1 cellular context compared by ENCODE assay signal in the genomic region with DNA sequence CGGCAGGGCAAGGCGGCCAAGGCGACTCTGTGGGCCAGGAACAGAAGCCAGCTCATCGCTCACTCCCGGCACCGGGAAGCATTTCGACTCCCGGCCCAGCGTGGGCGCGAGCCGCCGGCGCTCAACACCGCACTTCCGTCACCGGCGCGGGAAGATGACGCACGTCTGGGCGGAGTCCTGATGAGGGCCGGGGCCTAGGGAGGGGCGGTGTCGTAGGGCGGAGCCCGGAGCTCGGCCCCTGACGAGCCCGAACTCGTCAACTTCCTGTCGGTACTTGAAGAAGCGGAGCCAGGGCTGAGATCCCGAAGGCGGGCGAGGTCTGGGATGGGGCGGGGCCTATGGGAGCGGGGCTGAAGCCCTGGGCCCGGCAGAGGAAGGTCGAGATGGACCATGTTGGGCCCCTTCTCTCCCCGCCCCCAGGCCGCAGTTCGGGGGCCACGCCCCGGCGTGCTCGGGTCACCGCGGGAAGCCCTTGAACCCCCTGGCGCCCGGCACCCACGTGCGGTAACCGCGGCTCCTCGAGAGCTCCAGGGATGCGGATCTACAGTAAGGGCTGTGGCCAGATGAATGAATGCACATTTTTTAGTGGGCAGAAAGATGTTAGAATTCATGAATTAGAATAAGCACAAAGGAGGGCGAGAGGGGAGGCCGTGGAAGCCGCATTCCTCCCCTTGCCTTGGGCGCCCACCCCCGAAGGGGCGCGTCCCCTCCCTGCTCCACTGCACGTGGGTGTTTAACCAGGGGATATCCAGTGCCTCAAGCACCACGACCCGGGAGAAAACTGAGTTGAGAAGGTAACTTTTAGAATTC.
A peak's percentile ranks its signal among the peaks of the same experiment; 100 is the strongest.
TF ChIP-seq lines count a peak whose summit lies in the region.

A gene with protein sequence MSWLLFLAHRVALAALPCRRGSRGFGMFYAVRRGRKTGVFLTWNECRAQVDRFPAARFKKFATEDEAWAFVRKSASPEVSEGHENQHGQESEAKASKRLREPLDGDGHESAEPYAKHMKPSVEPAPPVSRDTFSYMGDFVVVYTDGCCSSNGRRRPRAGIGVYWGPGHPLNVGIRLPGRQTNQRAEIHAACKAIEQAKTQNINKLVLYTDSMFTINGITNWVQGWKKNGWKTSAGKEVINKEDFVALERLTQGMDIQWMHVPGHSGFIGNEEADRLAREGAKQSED (minus strand): TSS at position 129 of the 810 bp plus-strand sequence. CDS start 73 bp downstream, at position 56.

TF ChIP-seq in HepG2, 621 proteins besides CTCF, POLR2A, EP300 and RAD21 (continued from another document and continues in another):
- TF ChIP-seq, protein P1, sequence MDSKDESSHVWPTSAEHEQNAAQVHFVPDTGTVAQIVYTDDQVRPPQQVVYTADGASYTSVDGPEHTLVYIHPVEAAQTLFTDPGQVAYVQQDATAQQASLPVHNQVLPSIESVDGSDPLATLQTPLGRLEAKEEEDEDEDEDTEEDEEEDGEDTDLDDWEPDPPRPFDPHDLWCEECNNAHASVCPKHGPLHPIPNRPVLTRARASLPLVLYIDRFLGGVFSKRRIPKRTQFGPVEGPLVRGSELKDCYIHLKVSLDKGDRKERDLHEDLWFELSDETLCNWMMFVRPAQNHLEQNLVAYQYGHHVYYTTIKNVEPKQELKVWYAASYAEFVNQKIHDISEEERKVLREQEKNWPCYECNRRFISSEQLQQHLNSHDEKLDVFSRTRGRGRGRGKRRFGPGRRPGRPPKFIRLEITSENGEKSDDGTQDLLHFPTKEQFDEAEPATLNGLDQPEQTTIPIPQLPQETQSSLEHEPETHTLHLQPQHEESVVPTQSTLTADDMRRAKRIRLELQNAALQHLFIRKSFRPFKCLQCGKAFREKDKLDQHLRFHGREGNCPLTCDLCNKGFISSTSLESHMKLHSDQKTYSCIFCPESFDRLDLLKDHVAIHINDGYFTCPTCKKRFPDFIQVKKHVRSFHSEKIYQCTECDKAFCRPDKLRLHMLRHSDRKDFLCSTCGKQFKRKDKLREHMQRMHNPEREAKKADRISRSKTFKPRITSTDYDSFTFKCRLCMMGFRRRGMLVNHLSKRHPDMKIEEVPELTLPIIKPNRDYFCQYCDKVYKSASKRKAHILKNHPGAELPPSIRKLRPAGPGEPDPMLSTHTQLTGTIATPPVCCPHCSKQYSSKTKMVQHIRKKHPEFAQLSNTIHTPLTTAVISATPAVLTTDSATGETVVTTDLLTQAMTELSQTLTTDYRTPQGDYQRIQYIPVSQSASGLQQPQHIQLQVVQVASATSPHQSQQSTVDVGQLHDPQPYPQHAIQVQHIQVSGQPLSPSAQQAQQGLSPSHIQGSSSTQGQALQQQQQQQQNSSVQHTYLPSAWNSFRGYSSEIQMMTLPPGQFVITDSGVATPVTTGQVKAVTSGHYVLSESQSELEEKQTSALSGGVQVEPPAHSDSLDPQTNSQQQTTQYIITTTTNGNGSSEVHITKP (CRISPR knock-in tag; IDR thresholded peaks at IDR 0.05; ENCODE audit: low read depth), result peak; percentile 72; the same call in 1 of the 2 replicates
- TF ChIP-seq ZNF558 (CRISPR knock-in tag; IDR thresholded peaks at IDR 0.05; ENCODE audit: borderline replicate concordance) (peak; percentile 95), FOXJ3 (CRISPR knock-in tag; IDR thresholded peaks at IDR 0.05; ENCODE audit: borderline replicate concordance) (peak; percentile 77; the same call in 1 of the 2 replicates), NFYC (CRISPR knock-in tag; IDR thresholded peaks at IDR 0.05) (no peak; the same call in 1 of the 2 replicates), KDM6A (CRISPR knock-in tag; IDR thresholded peaks at IDR 0.05; ENCODE audit: low read depth) (peak; percentile 72), HOXD1 (CRISPR knock-in tag; IDR thresholded peaks at IDR 0.05) (peak; percentile 53; the same call in 1 of the 2 replicates), ZNF891 (CRISPR knock-in tag; IDR thresholded peaks at IDR 0.05) (peak; percentile 92), ZKSCAN8 (CRISPR knock-in tag; IDR thresholded peaks at IDR 0.05; ENCODE audit: borderline replicate concordance) (peak; percentile 21; the same call in 1 of the 2 replicates), NFATC3 (CRISPR knock-in tag; IDR thresholded peaks at IDR 0.05) (peak; percentile 95), SP4 (CRISPR knock-in tag; IDR thresholded peaks at IDR 0.05) (peak; percentile 97), TEAD2 (CRISPR knock-in tag; IDR thresholded peaks at IDR 0.05) (peak; percentile 97), ATF7-NPFF (CRISPR knock-in tag; IDR thresholded peaks at IDR 0.05; ENCODE audit: low read depth) (peak; percentile 94), PCBP2 (optimal IDR thresholded peaks at IDR 0.05; ENCODE audit: low read depth, low read length, poor library complexity, severe bottlenecking) (no peak), ZBTB7A (CRISPR knock-in tag; IDR thresholded peaks at IDR 0.05) (0 out of 2 replicates have a peak, but pooled peaks have one; percentile 29), ZBTB42 (CRISPR knock-in tag; IDR thresholded peaks at IDR 0.05) (peak; percentile 90), ZNF136 (CRISPR knock-in tag; IDR thresholded peaks at IDR 0.05; ENCODE audit: low read depth) (peak; percentile 84), RNF2 (conservative IDR thresholded peaks at IDR 0.05; ENCODE audit: low read depth) (peak; percentile 98), YEATS4 (CRISPR knock-in tag; IDR thresholded peaks at IDR 0.05; ENCODE audit: borderline replicate concordance) (peak; percentile 99), RFX5 (IDR thresholded peaks at IDR 0.05; ENCODE audit: low read depth, low read length) (peak; percentile 62; the same call in 1 of the 2 replicates), CHD2 (IDR thresholded peaks at IDR 0.05; ENCODE audit: low read depth, low read length) (peak; percentile 13; the same call in 1 of the 2 replicates), ZNF772 (CRISPR knock-in tag; IDR thresholded peaks at IDR 0.05) (peak; percentile 87), REL (CRISPR knock-in tag; conservative IDR thresholded peaks at IDR 0.05) (peak; percentile 99), MTA3 (CRISPR knock-in tag; IDR thresholded peaks at IDR 0.05) (no peak), TAF15 (IDR thresholded peaks at IDR 0.05; ENCODE audit: low read depth, low read length, poor library complexity, severe bottlenecking) (no peak), ZNF205 (CRISPR knock-in tag; IDR thresholded peaks at IDR 0.05) (peak; percentile 88), PPARG (CRISPR knock-in tag; conservative IDR thresholded peaks at IDR 0.05) (peak; percentile 54; the same call in 1 of the 2 replicates), ZNF562 (CRISPR knock-in tag; IDR thresholded peaks at IDR 0.05; ENCODE audit: borderline replicate concordance) (peak; percentile 89), ZNF230 (CRISPR knock-in tag; IDR thresholded peaks at IDR 0.05) (peak; percentile 98), MED1 (CRISPR knock-in tag; IDR thresholded peaks at IDR 0.05) (peak; percentile 93), HMG20B (CRISPR knock-in tag; conservative IDR thresholded peaks at IDR 0.05) (peak; percentile 80; the same call in 1 of the 2 replicates)
- TF ChIP-seq, protein P2, sequence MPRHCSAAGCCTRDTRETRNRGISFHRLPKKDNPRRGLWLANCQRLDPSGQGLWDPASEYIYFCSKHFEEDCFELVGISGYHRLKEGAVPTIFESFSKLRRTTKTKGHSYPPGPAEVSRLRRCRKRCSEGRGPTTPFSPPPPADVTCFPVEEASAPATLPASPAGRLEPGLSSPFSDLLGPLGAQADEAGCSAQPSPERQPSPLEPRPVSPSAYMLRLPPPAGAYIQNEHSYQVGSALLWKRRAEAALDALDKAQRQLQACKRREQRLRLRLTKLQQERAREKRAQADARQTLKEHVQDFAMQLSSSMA (CRISPR knock-in tag; IDR thresholded peaks at IDR 0.05), result peak; percentile 95
- TF ChIP-seq, protein P3, sequence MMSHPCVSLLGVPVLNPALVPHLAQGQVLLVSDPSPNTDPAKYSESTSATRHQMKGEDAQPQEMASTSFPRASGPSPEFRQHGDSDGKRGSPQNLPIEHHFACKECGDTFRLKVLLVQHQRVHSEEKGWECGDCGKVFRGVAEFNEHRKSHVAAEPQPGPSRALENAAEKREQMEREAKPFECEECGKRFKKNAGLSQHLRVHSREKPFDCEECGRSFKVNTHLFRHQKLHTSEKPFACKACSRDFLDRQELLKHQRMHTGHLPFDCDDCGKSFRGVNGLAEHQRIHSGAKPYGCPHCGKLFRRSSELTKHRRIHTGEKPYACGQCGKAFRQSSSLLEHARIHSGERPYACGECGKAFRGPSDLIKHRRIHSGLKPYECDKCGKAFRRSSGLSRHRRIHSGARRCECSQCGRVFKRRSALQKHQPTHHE (CRISPR knock-in tag; IDR thresholded peaks at IDR 0.05; ENCODE audit: borderline replicate concordance), result peak; percentile 99
- TF ChIP-seq, protein P4, sequence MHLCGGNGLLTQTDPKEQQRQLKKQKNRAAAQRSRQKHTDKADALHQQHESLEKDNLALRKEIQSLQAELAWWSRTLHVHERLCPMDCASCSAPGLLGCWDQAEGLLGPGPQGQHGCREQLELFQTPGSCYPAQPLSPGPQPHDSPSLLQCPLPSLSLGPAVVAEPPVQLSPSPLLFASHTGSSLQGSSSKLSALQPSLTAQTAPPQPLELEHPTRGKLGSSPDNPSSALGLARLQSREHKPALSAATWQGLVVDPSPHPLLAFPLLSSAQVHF (CRISPR knock-in tag; IDR thresholded peaks at IDR 0.05), result peak; percentile 96
- TF ChIP-seq, protein P5, sequence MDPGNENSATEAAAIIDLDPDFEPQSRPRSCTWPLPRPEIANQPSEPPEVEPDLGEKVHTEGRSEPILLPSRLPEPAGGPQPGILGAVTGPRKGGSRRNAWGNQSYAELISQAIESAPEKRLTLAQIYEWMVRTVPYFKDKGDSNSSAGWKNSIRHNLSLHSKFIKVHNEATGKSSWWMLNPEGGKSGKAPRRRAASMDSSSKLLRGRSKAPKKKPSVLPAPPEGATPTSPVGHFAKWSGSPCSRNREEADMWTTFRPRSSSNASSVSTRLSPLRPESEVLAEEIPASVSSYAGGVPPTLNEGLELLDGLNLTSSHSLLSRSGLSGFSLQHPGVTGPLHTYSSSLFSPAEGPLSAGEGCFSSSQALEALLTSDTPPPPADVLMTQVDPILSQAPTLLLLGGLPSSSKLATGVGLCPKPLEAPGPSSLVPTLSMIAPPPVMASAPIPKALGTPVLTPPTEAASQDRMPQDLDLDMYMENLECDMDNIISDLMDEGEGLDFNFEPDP (CRISPR knock-in tag; conservative IDR thresholded peaks at IDR 0.05), result 0 out of 2 replicates have a peak, but pooled peaks have one; percentile 90
- TF ChIP-seq, protein P6, sequence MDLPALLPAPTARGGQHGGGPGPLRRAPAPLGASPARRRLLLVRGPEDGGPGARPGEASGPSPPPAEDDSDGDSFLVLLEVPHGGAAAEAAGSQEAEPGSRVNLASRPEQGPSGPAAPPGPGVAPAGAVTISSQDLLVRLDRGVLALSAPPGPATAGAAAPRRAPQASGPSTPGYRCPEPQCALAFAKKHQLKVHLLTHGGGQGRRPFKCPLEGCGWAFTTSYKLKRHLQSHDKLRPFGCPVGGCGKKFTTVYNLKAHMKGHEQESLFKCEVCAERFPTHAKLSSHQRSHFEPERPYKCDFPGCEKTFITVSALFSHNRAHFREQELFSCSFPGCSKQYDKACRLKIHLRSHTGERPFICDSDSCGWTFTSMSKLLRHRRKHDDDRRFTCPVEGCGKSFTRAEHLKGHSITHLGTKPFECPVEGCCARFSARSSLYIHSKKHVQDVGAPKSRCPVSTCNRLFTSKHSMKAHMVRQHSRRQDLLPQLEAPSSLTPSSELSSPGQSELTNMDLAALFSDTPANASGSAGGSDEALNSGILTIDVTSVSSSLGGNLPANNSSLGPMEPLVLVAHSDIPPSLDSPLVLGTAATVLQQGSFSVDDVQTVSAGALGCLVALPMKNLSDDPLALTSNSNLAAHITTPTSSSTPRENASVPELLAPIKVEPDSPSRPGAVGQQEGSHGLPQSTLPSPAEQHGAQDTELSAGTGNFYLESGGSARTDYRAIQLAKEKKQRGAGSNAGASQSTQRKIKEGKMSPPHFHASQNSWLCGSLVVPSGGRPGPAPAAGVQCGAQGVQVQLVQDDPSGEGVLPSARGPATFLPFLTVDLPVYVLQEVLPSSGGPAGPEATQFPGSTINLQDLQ (CRISPR knock-in tag; IDR thresholded peaks at IDR 0.05), result peak; percentile 84; the same call in 1 of the 2 replicates
- TF ChIP-seq, protein P7, sequence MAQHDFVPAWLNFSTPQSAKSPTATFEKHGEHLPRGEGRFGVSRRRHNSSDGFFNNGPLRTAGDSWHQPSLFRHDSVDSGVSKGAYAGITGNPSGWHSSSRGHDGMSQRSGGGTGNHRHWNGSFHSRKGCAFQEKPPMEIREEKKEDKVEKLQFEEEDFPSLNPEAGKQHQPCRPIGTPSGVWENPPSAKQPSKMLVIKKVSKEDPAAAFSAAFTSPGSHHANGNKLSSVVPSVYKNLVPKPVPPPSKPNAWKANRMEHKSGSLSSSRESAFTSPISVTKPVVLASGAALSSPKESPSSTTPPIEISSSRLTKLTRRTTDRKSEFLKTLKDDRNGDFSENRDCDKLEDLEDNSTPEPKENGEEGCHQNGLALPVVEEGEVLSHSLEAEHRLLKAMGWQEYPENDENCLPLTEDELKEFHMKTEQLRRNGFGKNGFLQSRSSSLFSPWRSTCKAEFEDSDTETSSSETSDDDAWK (CRISPR knock-in tag; IDR thresholded peaks at IDR 0.05), result no peak
- TF ChIP-seq, protein P8, sequence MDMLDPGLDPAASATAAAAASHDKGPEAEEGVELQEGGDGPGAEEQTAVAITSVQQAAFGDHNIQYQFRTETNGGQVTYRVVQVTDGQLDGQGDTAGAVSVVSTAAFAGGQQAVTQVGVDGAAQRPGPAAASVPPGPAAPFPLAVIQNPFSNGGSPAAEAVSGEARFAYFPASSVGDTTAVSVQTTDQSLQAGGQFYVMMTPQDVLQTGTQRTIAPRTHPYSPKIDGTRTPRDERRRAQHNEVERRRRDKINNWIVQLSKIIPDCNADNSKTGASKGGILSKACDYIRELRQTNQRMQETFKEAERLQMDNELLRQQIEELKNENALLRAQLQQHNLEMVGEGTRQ (IDR thresholded peaks at IDR 0.05; ENCODE audit: low read depth, low read length), result no peak
- TF ChIP-seq, protein P8 (CRISPR knock-in tag; IDR thresholded peaks at IDR 0.05; ENCODE audit: borderline replicate concordance), result peak; percentile 77
